In the genomic region with DNA sequence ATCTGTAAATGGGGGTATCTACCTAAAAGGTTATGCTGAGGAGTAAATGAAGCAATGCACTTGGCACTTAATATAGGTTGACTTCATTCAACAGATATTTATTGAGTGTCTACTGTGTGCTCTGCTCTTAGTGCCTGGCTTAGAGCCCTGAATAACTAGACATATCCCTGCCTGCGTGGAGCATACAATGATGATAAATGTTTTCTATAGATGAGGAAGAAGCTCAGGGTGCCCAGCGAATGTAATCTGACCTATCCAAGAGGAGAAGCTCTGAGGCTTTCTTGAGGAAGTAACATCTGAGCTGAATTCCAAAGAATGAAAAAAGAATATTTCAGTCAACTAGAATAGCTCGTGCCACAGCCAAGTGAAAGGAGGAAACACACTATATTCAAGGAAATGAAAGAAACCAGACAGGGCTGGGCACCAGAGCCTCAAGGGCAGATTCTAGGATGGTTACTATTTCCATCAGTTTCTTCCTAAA, we compare ENCODE assay signal across 11 cellular contexts. TPM values are rescaled to one million over a fixed set of nuclear protein-coding genes. Genes with fewer than 3 reads are reported as not detected.
DNase-seq lines count a peak whose midpoint lies in the region; ATAC-seq and TF ChIP-seq lines count a peak whose summit lies in the region.
"Had no signal": no experiment of that assay in that cellular context is flagged by ENCODE, and none has a peak within 500 bp of the region (broad histone marks: within the 10 kb centered on the region; RNA-seq: fewer than 3 reads in every experiment).

No MANE protein-coding gene starts in this region.

- H3K79me2 ChIP-seq in PC-3 (ENCODE audit: low read length) = no peaks in the 10 kb centered on the region

- no peak overlapping the region for H3K9ac ChIP-seq in PC-3 (ENCODE audit: low read length)

- no peak overlapping the region for H2AFZ ChIP-seq in PC-3 (ENCODE audit: low read length)

- CTCF ChIA-PET in PC-3 (lab: Charles Lee) = no interaction called here
- CTCF ChIA-PET in activated CD4-positive, alpha-beta memory T cell treated with anti-CD3 and anti-CD28 coated beads, Interleukin-2, amount 10 ng/mL, durations not matched to agents 7 days and 5 days (lab: Charles Lee) = no interaction called here

- H3K9me3 ChIP-seq in left ventricle myocardium inferior (replicated peaks) (no peaks in the 10 kb centered on the region), PC-3 (ENCODE audit: low read length) (no peaks in the 10 kb centered on the region)
- H3K9me3 ChIP-seq: ovary had no signal

- H3K4me3 ChIP-seq in WI38 (ENCODE audit: low read depth, low read length) (0 out of 2 replicates have a peak overlapping the region, but pooled peaks have one; percentile 15), left ventricle myocardium inferior (peak overlapping the region; percentile 16), PC-3 (ENCODE audit: low read length) (no peak overlapping the region)
- H3K4me3 ChIP-seq: ovary had no signal

- no peak overlapping the region for H3K4me3 Mint-ChIP-seq in activated CD4-positive, alpha-beta memory T cell treated with anti-CD3 and anti-CD28 coated beads, Interleukin-2, amount 10 ng/mL, durations not matched to agents 7 days and 5 days

- no peaks in the 10 kb centered on the region for H3K9me2 ChIP-seq in PC-3 (replicated peaks; ENCODE audit: low read length)

- POLR2A ChIA-PET in PC-3 (lab: Charles Lee; ENCODE audit: unreplicated experiment) = no interaction called here
- POLR2A ChIA-PET in activated CD4-positive, alpha-beta memory T cell treated with anti-CD3 and anti-CD28 coated beads, Interleukin-2, amount 10 ng/mL, durations not matched to agents 7 days and 5 days (lab: Charles Lee) = no interaction called here

- no peaks in the 10 kb centered on the region for H3K27me3 ChIP-seq in left ventricle myocardium inferior (ENCODE audit: low read depth)
- no peaks in the 10 kb centered on the region for H3K27me3 ChIP-seq in PC-3 (ENCODE audit: low read length)
- H3K27me3 ChIP-seq: ovary had no signal

- peaks cover 54% of the 10 kb centered on the region for H3K4me1 ChIP-seq in left ventricle myocardium inferior
- 0 out of 2 replicates have a peak, but pooled peaks cover 5% of the 10 kb centered on the region for H3K4me1 ChIP-seq in PC-3 (ENCODE audit: insufficient read depth, low read length)

- no peaks in the 10 kb centered on the region for H3F3A ChIP-seq in PC-3 (ENCODE audit: low read length, unreplicated experiment)

- no peaks in the 10 kb centered on the region for H4K20me1 ChIP-seq in PC-3 (ENCODE audit: low read length)

- H3K27ac Mint-ChIP-seq in activated CD4-positive, alpha-beta memory T cell treated with anti-CD3 and anti-CD28 coated beads, Interleukin-2, amount 10 ng/mL, durations not matched to agents 7 days and 5 days = no peak overlapping the region

- no peaks in the 10 kb centered on the region for H3K27me3 Mint-ChIP-seq in activated CD4-positive, alpha-beta memory T cell treated with anti-CD3 and anti-CD28 coated beads, Interleukin-2, amount 10 ng/mL, durations not matched to agents 7 days and 5 days

- no peak for TF ChIP-seq CTCF in WI38 (IDR thresholded peaks at IDR 0.05; ENCODE audit: low read depth, low read length)
- no peak for TF ChIP-seq CTCF in left ventricle myocardium inferior (IDR thresholded peaks at IDR 0.05; ENCODE audit: borderline replicate concordance)
- TF ChIP-seq CTCF in PC-3 (conservative IDR thresholded peaks at IDR 0.05; ENCODE audit: low read depth, low read length) = no peak

- peaks cover 6% of the 10 kb centered on the region for H3K36me3 Mint-ChIP-seq in activated CD4-positive, alpha-beta memory T cell treated with anti-CD3 and anti-CD28 coated beads, Interleukin-2, amount 10 ng/mL, durations not matched to agents 7 days and 5 days (ENCODE audit: low read depth)

- DNase-seq in GDM1 (lab: John Stamatoyannopoulos, UW) (peak; percentile 31), left ventricle myocardium inferior (no peak), renal cortical epithelial cell (ENCODE audit: low read depth) (peak; percentile 41), PC-3 (no peak)
- no peak for DNase-seq in activated CD4-positive, alpha-beta memory T cell treated with anti-CD3 and anti-CD28 coated beads, Interleukin-2, amount 10 ng/mL, durations not matched to agents 7 days and 5 days
- no peak for DNase-seq in activated CD4-positive, alpha-beta T cell treated with anti-CD3 and anti-CD28 coated beads for 48 hours
- DNase-seq: DMS 273 treated with DMSO at 0.1 percent for 48 hours, NCI-H446 treated with DMSO at 0.1 percent for 48 hours, ovary had no signal

- BruUV-seq in PC-3 (replicated peaks; lab: Mats Ljungman, UMichigan) = no TSS peak

- intact Hi-C loops in left ventricle myocardium inferior (cut with micrococcal nuclease) = no loop called here
- intact Hi-C loops in PC-3 (cut with micrococcal nuclease) = no loop called here

- H3K4me1 Mint-ChIP-seq in activated CD4-positive, alpha-beta memory T cell treated with anti-CD3 and anti-CD28 coated beads, Interleukin-2, amount 10 ng/mL, durations not matched to agents 7 days and 5 days = no peaks in the 10 kb centered on the region

- no peak overlapping the region for H3K4me2 ChIP-seq in PC-3 (ENCODE audit: low read length)

- no peak for ATAC-seq in PC-3
- ATAC-seq in GM19324 (IDR thresholded peaks at IDR 0.05; ENCODE audit: low FRiP score, unreplicated experiment) = no peak

- peak overlapping the region; percentile 79 for H3K27ac ChIP-seq in left ventricle myocardium inferior (replicated peaks)
- no peak overlapping the region for H3K27ac ChIP-seq in PC-3 (ENCODE audit: low read length)

- H3K36me3 ChIP-seq in left ventricle myocardium inferior = peaks cover 32% of the 10 kb centered on the region
- no peaks in the 10 kb centered on the region for H3K36me3 ChIP-seq in PC-3 (ENCODE audit: low read depth, low read length)
- H3K36me3 ChIP-seq: ovary had no signal

- H3K9me3 Mint-ChIP-seq in activated CD4-positive, alpha-beta memory T cell treated with anti-CD3 and anti-CD28 coated beads, Interleukin-2, amount 10 ng/mL, durations not matched to agents 7 days and 5 days = peaks cover 6% of the 10 kb centered on the region

RNA-seq across cellular contexts. Expression of a gene that starts 17.9 kb away (rescaled TPM):
- not detected for total RNA-seq in left ventricle myocardium inferior
- total RNA-seq in renal cortical epithelial cell = not detected in 2 replicates
- total RNA-seq in PC-3 (2014; rRNA removed) = not detected in 2 replicates
- not detected for total RNA-seq in activated CD4-positive, alpha-beta memory T cell treated with anti-CD3 and anti-CD28 coated beads, Interleukin-2, amount 10 ng/mL, durations not matched to agents 7 days and 5 days
- total RNA-seq: ovary had no signal

Comparison
In these comparisons a context has a peak if more than half of its experiments do, and no peak if none do; other contexts are left out.
1. DNase-seq: peak in GDM1 (single experiment) and renal cortical epithelial cell (single experiment); none in left ventricle myocardium inferior (single experiment), PC-3 (single experiment), activated CD4-positive, alpha-beta memory T cell treated with anti-CD3 and anti-CD28 coated beads, Interleukin-2, amount 10 ng/mL, durations not matched to agents 7 days and 5 days (single experiment) and activated CD4-positive, alpha-beta T cell treated with anti-CD3 and anti-CD28 coated beads for 48 hours (single experiment).